Comparison of ENCODE assay signal across 1 cellular context in the genomic region with DNA sequence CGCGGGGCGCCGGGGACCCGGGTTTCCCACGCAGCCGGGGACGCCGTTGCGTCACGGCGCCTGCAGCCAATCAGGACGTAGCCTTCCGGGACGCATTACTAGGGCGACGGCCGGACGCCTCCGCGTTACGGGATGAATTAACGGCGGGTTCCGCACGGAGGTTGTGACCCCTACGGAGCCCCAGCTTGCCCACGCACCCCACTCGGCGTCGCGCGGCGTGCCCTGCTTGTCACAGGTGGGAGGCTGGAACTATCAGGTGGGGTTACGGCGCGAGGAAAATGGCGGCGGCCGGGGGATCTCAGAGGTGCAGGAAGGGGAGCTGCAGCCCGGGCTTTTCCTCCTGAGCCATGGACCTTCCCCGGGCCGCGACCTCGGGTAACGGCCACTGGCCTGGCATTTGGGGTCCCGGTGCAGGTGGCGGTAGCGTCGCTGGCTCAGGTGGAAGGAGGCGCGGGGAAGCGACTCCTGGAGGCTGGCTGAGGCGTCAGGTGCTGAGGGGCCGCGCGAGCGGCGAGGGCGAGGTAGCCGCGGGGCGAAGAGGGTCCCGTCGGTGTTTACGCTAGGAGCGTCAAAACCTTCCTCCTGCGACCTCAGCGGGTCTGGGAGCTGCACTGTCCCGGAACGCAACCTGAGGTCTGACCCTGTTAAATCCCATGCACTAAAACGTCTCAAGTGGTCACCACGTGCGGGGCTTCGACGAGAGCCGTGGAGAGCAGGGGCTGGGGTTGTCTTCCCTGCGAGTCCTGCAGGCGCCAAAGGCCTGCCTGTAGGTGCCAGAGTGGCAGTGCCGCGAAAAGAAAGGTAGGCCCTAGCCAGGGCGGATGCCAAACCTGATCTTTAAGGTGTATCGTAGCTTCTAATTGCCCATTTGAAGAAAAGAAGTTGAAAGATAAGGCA.
A peak's percentile ranks its signal among the peaks of the same experiment; 100 is the strongest.
TF ChIP-seq lines count a peak whose summit lies in the region.

A gene (plus strand): TSS at position 98 of the 897 bp plus-strand sequence. CDS start 78,345 bp downstream, outside the sequence.

TF ChIP-seq in K562, 482 proteins besides CTCF, POLR2A, EP300 and RAD21 (continued from another document and continues in another):
- TF ChIP-seq, protein P1, sequence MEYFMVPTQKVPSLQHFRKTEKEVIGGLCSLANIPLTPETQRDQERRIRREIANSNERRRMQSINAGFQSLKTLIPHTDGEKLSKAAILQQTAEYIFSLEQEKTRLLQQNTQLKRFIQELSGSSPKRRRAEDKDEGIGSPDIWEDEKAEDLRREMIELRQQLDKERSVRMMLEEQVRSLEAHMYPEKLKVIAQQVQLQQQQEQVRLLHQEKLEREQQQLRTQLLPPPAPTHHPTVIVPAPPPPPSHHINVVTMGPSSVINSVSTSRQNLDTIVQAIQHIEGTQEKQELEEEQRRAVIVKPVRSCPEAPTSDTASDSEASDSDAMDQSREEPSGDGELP (CRISPR knock-in tag; IDR thresholded peaks at IDR 0.05; ENCODE audit: borderline replicate concordance) = peak; percentile 82; the same call in 1 of the 2 replicates
- TF ChIP-seq, protein P2, sequence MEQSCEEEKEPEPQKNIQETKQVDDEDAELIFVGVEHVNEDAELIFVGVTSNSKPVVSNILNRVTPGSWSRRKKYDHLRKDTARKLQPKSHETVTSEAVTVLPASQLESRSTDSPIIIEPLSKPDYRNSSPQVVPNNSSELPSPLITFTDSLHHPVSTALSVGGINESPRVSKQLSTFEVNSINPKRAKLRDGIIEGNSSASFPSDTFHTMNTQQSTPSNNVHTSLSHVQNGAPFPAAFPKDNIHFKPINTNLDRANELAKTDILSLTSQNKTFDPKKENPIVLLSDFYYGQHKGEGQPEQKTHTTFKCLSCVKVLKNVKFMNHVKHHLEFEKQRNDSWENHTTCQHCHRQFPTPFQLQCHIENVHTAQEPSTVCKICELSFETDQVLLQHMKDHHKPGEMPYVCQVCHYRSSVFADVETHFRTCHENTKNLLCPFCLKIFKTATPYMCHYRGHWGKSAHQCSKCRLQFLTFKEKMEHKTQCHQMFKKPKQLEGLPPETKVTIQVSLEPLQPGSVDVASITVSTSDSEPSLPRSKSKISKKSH (CRISPR knock-in tag; IDR thresholded peaks at IDR 0.05) = no peak
- TF ChIP-seq RBM14 (IDR thresholded peaks at IDR 0.05; ENCODE audit: borderline replicate concordance, insufficient read depth, low read depth, low read length) (0 out of 2 replicates have a peak, but pooled peaks have one; percentile 86), NCOA6 (IDR thresholded peaks at IDR 0.05) (peak; percentile 72; the same call in 1 of the 2 replicates), ZNF24 (IDR thresholded peaks at IDR 0.05) (no peak), TAF7 (tag; IDR thresholded peaks at IDR 0.05) (peak; percentile 19; the same call in 1 of the 2 replicates), ZNF507 (tag; conservative IDR thresholded peaks at IDR 0.05) (no peak), SMARCA5 (IDR thresholded peaks at IDR 0.05) (no peak), CC2D1A (IDR thresholded peaks at IDR 0.05) (no peak), ZNF324 (CRISPR knock-in tag; IDR thresholded peaks at IDR 0.05) (no peak), ETS2 (tag; IDR thresholded peaks at IDR 0.05; ENCODE audit: borderline replicate concordance, poor library complexity, severe bottlenecking) (no peak), ARHGAP35 (IDR thresholded peaks at IDR 0.05; ENCODE audit: partially characterized antibody) (no peak), STAT5B (CRISPR knock-in tag; IDR thresholded peaks at IDR 0.05) (no peak), SMC3 (conservative IDR thresholded peaks at IDR 0.05; ENCODE audit: insufficient read depth, low read depth, low read length) (no peak), HOXB6 (CRISPR knock-in tag; IDR thresholded peaks at IDR 0.05; ENCODE audit: borderline replicate concordance) (no peak), CTBP1 (IDR thresholded peaks at IDR 0.05; ENCODE audit: borderline replicate concordance) (peak; percentile 47; the same call in 1 of the 2 replicates), ZNF830 (CRISPR knock-in tag; IDR thresholded peaks at IDR 0.05) (no peak), DPF2 (IDR thresholded peaks at IDR 0.05) (no peak), CREM (IDR thresholded peaks at IDR 0.05; ENCODE audit: low read depth) (peak; percentile 99), POLR2AphosphoS5 (IDR thresholded peaks at IDR 0.05; ENCODE audit: control insufficient read depth, insufficient read depth, low read depth, low read length) (no peak; the same call in 1 of the 2 replicates), XRCC5 (IDR thresholded peaks at IDR 0.05; ENCODE audit: low read depth, low read length) (no peak), MYC (IDR thresholded peaks at IDR 0.05; ENCODE audit: low read depth, low read length) (peak; percentile 30), MYC (CRISPR knock-in tag; IDR thresholded peaks at IDR 0.05; ENCODE audit: borderline replicate concordance, low read depth) (peak; percentile 71; the same call in 1 of the 2 replicates), ZNF668 (CRISPR knock-in tag; IDR thresholded peaks at IDR 0.05) (no peak), ZNF212 (CRISPR knock-in tag; IDR thresholded peaks at IDR 0.05) (no peak), GTF2E2 (tag; IDR thresholded peaks at IDR 0.05) (peak; percentile 55; the same call in 1 of the 2 replicates), ZNF76 (CRISPR knock-in tag; IDR thresholded peaks at IDR 0.05; ENCODE audit: borderline replicate concordance) (no peak), HDAC3 (IDR thresholded peaks at IDR 0.05; ENCODE audit: borderline replicate concordance, partially characterized antibody) (no peak), MAFG (tag; conservative IDR thresholded peaks at IDR 0.05) (no peak), MYBL2 (IDR thresholded peaks at IDR 0.05; ENCODE audit: low read depth) (peak; percentile 32; the same call in 1 of the 2 replicates), MYBL2 (CRISPR knock-in tag; IDR thresholded peaks at IDR 0.05; ENCODE audit: borderline replicate concordance) (no peak), JUND (IDR thresholded peaks at IDR 0.05; ENCODE audit: borderline replicate concordance, low read depth, low read length) (no peak; the same call in 1 of the 2 replicates), JUND (tag; IDR thresholded peaks at IDR 0.05; ENCODE audit: borderline replicate concordance, low read depth, low read length) (no peak), PTBP1 (IDR thresholded peaks at IDR 0.05; ENCODE audit: low read depth, low read length) (no peak), SMAD2 (IDR thresholded peaks at IDR 0.05; ENCODE audit: low read depth, low read length) (no peak), ADNP (tag; IDR thresholded peaks at IDR 0.05) (no peak)
- TF ChIP-seq, protein P3, sequence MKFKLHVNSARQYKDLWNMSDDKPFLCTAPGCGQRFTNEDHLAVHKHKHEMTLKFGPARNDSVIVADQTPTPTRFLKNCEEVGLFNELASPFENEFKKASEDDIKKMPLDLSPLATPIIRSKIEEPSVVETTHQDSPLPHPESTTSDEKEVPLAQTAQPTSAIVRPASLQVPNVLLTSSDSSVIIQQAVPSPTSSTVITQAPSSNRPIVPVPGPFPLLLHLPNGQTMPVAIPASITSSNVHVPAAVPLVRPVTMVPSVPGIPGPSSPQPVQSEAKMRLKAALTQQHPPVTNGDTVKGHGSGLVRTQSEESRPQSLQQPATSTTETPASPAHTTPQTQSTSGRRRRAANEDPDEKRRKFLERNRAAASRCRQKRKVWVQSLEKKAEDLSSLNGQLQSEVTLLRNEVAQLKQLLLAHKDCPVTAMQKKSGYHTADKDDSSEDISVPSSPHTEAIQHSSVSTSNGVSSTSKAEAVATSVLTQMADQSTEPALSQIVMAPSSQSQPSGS (CRISPR knock-in tag; IDR thresholded peaks at IDR 0.05) = no peak; the same call in 1 of the 2 replicates
- TF ChIP-seq, protein P4, sequence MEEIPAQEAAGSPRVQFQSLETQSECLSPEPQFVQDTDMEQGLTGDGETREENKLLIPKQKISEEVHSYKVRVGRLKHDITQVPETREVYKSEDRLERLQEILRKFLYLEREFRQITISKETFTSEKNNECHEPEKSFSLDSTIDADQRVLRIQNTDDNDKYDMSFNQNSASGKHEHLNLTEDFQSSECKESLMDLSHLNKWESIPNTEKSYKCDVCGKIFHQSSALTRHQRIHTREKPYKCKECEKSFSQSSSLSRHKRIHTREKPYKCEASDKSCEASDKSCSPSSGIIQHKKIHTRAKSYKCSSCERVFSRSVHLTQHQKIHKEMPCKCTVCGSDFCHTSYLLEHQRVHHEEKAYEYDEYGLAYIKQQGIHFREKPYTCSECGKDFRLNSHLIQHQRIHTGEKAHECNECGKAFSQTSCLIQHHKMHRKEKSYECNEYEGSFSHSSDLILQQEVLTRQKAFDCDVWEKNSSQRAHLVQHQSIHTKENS (CRISPR knock-in tag; IDR thresholded peaks at IDR 0.05) = no peak
- TF ChIP-seq, protein P5, sequence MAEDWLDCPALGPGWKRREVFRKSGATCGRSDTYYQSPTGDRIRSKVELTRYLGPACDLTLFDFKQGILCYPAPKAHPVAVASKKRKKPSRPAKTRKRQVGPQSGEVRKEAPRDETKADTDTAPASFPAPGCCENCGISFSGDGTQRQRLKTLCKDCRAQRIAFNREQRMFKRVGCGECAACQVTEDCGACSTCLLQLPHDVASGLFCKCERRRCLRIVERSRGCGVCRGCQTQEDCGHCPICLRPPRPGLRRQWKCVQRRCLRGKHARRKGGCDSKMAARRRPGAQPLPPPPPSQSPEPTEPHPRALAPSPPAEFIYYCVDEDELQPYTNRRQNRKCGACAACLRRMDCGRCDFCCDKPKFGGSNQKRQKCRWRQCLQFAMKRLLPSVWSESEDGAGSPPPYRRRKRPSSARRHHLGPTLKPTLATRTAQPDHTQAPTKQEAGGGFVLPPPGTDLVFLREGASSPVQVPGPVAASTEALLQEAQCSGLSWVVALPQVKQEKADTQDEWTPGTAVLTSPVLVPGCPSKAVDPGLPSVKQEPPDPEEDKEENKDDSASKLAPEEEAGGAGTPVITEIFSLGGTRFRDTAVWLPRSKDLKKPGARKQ (CRISPR knock-in tag; IDR thresholded peaks at IDR 0.05) = no peak
- TF ChIP-seq, protein P6, sequence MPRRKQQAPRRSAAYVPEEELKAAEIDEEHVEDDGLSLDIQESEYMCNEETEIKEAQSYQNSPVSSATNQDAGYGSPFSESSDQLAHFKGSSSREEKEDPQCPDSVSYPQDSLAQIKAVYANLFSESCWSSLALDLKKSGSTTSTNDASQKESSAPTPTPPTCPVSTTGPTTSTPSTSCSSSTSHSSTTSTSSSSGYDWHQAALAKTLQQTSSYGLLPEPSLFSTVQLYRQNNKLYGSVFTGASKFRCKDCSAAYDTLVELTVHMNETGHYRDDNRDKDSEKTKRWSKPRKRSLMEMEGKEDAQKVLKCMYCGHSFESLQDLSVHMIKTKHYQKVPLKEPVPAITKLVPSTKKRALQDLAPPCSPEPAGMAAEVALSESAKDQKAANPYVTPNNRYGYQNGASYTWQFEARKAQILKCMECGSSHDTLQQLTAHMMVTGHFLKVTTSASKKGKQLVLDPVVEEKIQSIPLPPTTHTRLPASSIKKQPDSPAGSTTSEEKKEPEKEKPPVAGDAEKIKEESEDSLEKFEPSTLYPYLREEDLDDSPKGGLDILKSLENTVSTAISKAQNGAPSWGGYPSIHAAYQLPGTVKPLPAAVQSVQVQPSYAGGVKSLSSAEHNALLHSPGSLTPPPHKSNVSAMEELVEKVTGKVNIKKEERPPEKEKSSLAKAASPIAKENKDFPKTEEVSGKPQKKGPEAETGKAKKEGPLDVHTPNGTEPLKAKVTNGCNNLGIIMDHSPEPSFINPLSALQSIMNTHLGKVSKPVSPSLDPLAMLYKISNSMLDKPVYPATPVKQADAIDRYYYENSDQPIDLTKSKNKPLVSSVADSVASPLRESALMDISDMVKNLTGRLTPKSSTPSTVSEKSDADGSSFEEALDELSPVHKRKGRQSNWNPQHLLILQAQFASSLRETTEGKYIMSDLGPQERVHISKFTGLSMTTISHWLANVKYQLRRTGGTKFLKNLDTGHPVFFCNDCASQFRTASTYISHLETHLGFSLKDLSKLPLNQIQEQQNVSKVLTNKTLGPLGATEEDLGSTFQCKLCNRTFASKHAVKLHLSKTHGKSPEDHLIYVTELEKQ (CRISPR knock-in tag; IDR thresholded peaks at IDR 0.05) = no peak
- TF ChIP-seq, protein P7, sequence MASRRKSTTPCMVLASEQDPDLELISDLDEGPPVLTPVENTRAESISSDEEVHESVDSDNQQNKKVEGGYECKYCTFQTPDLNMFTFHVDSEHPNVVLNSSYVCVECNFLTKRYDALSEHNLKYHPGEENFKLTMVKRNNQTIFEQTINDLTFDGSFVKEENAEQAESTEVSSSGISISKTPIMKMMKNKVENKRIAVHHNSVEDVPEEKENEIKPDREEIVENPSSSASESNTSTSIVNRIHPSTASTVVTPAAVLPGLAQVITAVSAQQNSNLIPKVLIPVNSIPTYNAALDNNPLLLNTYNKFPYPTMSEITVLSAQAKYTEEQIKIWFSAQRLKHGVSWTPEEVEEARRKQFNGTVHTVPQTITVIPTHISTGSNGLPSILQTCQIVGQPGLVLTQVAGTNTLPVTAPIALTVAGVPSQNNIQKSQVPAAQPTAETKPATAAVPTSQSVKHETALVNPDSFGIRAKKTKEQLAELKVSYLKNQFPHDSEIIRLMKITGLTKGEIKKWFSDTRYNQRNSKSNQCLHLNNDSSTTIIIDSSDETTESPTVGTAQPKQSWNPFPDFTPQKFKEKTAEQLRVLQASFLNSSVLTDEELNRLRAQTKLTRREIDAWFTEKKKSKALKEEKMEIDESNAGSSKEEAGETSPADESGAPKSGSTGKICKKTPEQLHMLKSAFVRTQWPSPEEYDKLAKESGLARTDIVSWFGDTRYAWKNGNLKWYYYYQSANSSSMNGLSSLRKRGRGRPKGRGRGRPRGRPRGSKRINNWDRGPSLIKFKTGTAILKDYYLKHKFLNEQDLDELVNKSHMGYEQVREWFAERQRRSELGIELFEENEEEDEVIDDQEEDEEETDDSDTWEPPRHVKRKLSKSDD (conservative IDR thresholded peaks at IDR 0.05; ENCODE audit: low read length) = no peak
- TF ChIP-seq, protein P8, sequence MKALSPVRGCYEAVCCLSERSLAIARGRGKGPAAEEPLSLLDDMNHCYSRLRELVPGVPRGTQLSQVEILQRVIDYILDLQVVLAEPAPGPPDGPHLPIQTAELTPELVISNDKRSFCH (CRISPR knock-in tag; IDR thresholded peaks at IDR 0.05) = no peak
- TF ChIP-seq, protein P8 (tag; IDR thresholded peaks at IDR 0.05) = peak; percentile 77; the same call in 1 of the 2 replicates
- TF ChIP-seq, protein P9, sequence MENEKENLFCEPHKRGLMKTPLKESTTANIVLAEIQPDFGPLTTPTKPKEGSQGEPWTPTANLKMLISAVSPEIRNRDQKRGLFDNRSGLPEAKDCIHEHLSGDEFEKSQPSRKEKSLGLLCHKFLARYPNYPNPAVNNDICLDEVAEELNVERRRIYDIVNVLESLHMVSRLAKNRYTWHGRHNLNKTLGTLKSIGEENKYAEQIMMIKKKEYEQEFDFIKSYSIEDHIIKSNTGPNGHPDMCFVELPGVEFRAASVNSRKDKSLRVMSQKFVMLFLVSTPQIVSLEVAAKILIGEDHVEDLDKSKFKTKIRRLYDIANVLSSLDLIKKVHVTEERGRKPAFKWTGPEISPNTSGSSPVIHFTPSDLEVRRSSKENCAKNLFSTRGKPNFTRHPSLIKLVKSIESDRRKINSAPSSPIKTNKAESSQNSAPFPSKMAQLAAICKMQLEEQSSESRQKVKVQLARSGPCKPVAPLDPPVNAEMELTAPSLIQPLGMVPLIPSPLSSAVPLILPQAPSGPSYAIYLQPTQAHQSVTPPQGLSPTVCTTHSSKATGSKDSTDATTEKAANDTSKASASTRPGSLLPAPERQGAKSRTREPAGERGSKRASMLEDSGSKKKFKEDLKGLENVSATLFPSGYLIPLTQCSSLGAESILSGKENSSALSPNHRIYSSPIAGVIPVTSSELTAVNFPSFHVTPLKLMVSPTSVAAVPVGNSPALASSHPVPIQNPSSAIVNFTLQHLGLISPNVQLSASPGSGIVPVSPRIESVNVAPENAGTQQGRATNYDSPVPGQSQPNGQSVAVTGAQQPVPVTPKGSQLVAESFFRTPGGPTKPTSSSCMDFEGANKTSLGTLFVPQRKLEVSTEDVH (IDR thresholded peaks at IDR 0.05; ENCODE audit: low read depth, partially characterized antibody) = peak; percentile 63
